Comparison of ENCODE assay signal across 1 cellular context in the genomic region with DNA sequence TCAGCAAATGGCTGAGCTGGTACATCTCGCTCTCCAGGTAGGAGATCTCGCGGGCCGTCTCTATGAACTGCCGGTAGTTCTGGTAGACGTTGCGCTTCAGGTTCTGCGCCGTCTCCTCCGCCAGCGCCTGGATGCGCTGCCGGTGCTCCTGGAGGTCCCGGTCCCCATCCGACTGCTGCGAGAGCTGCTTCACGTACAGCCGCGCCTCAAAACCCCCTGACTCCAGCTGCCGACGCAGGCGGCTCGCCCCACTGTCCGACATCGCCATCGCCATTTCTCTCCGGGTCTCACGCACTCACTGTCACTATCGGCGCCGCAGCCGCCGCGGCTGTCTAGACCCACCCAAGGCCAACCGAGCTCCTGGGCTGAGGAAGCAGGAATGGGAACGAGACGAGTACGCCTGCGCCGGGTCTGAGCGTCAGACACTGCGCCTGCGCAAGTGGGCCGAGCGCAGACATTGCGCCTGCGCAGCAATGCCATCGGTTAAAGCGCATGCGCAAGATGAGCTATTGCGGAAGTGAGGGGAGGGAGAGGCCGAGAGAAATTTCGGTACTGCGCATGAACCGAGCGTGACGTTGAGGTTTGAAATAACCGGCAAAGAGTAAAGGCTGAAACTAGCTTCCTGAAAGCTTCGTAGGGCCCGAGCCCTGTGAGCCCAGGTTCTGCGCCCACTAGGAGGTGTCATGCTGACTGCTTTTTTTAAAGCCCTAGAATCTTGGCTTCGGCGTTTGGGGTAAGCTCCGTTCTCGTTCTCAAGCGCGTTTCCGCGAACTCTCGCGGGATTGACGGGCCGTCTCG.
TF ChIP-seq lines count a peak whose summit lies in the region.

A gene with protein sequence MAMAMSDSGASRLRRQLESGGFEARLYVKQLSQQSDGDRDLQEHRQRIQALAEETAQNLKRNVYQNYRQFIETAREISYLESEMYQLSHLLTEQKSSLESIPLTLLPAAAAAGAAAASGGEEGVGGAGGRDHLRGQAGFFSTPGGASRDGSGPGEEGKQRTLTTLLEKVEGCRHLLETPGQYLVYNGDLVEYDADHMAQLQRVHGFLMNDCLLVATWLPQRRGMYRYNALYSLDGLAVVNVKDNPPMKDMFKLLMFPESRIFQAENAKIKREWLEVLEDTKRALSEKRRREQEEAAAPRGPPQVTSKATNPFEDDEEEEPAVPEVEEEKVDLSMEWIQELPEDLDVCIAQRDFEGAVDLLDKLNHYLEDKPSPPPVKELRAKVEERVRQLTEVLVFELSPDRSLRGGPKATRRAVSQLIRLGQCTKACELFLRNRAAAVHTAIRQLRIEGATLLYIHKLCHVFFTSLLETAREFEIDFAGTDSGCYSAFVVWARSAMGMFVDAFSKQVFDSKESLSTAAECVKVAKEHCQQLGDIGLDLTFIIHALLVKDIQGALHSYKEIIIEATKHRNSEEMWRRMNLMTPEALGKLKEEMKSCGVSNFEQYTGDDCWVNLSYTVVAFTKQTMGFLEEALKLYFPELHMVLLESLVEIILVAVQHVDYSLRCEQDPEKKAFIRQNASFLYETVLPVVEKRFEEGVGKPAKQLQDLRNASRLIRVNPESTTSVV (minus strand): TSS at position 381 of the 798 bp plus-strand sequence. CDS start 107 bp downstream, at position 274.

TF ChIP-seq in HepG2, 621 proteins besides CTCF, POLR2A, EP300 and RAD21 (continued from another document and continues in another):
- TF ChIP-seq, protein P1, sequence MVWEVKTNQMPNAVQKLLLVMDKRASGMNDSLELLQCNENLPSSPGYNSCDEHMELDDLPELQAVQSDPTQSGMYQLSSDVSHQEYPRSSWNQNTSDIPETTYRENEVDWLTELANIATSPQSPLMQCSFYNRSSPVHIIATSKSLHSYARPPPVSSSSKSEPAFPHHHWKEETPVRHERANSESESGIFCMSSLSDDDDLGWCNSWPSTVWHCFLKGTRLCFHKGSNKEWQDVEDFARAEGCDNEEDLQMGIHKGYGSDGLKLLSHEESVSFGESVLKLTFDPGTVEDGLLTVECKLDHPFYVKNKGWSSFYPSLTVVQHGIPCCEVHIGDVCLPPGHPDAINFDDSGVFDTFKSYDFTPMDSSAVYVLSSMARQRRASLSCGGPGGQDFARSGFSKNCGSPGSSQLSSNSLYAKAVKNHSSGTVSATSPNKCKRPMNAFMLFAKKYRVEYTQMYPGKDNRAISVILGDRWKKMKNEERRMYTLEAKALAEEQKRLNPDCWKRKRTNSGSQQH (CRISPR knock-in tag; IDR thresholded peaks at IDR 0.05; ENCODE audit: low read depth) = 0 out of 2 replicates have a peak, but pooled peaks have one; percentile 17
- TF ChIP-seq ELF4 (CRISPR knock-in tag; IDR thresholded peaks at IDR 0.05; ENCODE audit: borderline replicate concordance) = peak; percentile 92; the same call in 1 of the 2 replicates
- TF ChIP-seq NR2F1 (CRISPR knock-in tag; IDR thresholded peaks at IDR 0.05) = no peak
- TF ChIP-seq, protein P2, sequence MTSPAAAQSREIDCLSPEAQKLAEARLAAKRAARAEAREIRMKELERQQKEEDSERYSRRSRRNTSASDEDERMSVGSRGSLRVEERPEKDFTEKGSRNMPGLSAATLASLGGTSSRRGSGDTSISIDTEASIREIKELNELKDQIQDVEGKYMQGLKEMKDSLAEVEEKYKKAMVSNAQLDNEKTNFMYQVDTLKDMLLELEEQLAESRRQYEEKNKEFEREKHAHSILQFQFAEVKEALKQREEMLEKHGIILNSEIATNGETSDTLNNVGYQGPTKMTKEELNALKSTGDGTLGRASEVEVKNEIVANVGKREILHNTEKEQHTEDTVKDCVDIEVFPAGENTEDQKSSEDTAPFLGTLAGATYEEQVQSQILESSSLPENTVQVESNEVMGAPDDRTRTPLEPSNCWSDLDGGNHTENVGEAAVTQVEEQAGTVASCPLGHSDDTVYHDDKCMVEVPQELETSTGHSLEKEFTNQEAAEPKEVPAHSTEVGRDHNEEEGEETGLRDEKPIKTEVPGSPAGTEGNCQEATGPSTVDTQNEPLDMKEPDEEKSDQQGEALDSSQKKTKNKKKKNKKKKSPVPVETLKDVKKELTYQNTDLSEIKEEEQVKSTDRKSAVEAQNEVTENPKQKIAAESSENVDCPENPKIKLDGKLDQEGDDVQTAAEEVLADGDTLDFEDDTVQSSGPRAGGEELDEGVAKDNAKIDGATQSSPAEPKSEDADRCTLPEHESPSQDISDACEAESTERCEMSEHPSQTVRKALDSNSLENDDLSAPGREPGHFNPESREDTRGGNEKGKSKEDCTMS (CRISPR knock-in tag; conservative IDR thresholded peaks at IDR 0.05) = no peak
- TF ChIP-seq, protein P3, sequence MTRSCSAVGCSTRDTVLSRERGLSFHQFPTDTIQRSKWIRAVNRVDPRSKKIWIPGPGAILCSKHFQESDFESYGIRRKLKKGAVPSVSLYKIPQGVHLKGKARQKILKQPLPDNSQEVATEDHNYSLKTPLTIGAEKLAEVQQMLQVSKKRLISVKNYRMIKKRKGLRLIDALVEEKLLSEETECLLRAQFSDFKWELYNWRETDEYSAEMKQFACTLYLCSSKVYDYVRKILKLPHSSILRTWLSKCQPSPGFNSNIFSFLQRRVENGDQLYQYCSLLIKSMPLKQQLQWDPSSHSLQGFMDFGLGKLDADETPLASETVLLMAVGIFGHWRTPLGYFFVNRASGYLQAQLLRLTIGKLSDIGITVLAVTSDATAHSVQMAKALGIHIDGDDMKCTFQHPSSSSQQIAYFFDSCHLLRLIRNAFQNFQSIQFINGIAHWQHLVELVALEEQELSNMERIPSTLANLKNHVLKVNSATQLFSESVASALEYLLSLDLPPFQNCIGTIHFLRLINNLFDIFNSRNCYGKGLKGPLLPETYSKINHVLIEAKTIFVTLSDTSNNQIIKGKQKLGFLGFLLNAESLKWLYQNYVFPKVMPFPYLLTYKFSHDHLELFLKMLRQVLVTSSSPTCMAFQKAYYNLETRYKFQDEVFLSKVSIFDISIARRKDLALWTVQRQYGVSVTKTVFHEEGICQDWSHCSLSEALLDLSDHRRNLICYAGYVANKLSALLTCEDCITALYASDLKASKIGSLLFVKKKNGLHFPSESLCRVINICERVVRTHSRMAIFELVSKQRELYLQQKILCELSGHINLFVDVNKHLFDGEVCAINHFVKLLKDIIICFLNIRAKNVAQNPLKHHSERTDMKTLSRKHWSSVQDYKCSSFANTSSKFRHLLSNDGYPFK (CRISPR knock-in tag; IDR thresholded peaks at IDR 0.05; ENCODE audit: borderline replicate concordance) = peak; percentile 77; the same call in 1 of the 2 replicates
- TF ChIP-seq, protein P4, sequence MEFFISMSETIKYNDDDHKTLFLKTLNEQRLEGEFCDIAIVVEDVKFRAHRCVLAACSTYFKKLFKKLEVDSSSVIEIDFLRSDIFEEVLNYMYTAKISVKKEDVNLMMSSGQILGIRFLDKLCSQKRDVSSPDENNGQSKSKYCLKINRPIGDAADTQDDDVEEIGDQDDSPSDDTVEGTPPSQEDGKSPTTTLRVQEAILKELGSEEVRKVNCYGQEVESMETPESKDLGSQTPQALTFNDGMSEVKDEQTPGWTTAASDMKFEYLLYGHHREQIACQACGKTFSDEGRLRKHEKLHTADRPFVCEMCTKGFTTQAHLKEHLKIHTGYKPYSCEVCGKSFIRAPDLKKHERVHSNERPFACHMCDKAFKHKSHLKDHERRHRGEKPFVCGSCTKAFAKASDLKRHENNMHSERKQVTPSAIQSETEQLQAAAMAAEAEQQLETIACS (CRISPR knock-in tag; IDR thresholded peaks at IDR 0.05) = peak; percentile 56; the same call in 1 of the 2 replicates
- peak; percentile 86 for TF ChIP-seq HDAC1 (CRISPR knock-in tag; IDR thresholded peaks at IDR 0.05)
- peak; percentile 57 for TF ChIP-seq YY1 (IDR thresholded peaks at IDR 0.05; ENCODE audit: insufficient read depth, insufficient replicate concordance, low read depth, low read length)
- TF ChIP-seq ZNF746 (CRISPR knock-in tag; IDR thresholded peaks at IDR 0.05) = peak; percentile 16; the same call in 1 of the 2 replicates
- TF ChIP-seq TAF1 (CRISPR knock-in tag; IDR thresholded peaks at IDR 0.05) = peak; percentile 94
- TF ChIP-seq ZFY (CRISPR knock-in tag; IDR thresholded peaks at IDR 0.05) = peak; percentile 72
- TF ChIP-seq, protein P5, sequence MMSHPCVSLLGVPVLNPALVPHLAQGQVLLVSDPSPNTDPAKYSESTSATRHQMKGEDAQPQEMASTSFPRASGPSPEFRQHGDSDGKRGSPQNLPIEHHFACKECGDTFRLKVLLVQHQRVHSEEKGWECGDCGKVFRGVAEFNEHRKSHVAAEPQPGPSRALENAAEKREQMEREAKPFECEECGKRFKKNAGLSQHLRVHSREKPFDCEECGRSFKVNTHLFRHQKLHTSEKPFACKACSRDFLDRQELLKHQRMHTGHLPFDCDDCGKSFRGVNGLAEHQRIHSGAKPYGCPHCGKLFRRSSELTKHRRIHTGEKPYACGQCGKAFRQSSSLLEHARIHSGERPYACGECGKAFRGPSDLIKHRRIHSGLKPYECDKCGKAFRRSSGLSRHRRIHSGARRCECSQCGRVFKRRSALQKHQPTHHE (CRISPR knock-in tag; IDR thresholded peaks at IDR 0.05; ENCODE audit: borderline replicate concordance) = 0 out of 2 replicates have a peak, but pooled peaks have one; percentile 72
- peak; percentile 84; the same call in 1 of the 2 replicates for TF ChIP-seq FOXK1 (CRISPR knock-in tag; IDR thresholded peaks at IDR 0.05; ENCODE audit: borderline replicate concordance, low read depth)
- no peak for TF ChIP-seq NKX3-1 (CRISPR knock-in tag; IDR thresholded peaks at IDR 0.05)
- 0 out of 2 replicates have a peak, but pooled peaks have one; percentile 6 for TF ChIP-seq RARA (CRISPR knock-in tag; IDR thresholded peaks at IDR 0.05)
- TF ChIP-seq, protein P6, sequence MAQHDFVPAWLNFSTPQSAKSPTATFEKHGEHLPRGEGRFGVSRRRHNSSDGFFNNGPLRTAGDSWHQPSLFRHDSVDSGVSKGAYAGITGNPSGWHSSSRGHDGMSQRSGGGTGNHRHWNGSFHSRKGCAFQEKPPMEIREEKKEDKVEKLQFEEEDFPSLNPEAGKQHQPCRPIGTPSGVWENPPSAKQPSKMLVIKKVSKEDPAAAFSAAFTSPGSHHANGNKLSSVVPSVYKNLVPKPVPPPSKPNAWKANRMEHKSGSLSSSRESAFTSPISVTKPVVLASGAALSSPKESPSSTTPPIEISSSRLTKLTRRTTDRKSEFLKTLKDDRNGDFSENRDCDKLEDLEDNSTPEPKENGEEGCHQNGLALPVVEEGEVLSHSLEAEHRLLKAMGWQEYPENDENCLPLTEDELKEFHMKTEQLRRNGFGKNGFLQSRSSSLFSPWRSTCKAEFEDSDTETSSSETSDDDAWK (CRISPR knock-in tag; IDR thresholded peaks at IDR 0.05) = no peak
- peak; percentile 60; the same call in 1 of the 2 replicates for TF ChIP-seq ZSCAN21 (CRISPR knock-in tag; IDR thresholded peaks at IDR 0.05; ENCODE audit: borderline replicate concordance)
- TF ChIP-seq CAMTA2 (CRISPR knock-in tag; IDR thresholded peaks at IDR 0.05; ENCODE audit: borderline replicate concordance) = peak; percentile 88
- TF ChIP-seq, protein P7, sequence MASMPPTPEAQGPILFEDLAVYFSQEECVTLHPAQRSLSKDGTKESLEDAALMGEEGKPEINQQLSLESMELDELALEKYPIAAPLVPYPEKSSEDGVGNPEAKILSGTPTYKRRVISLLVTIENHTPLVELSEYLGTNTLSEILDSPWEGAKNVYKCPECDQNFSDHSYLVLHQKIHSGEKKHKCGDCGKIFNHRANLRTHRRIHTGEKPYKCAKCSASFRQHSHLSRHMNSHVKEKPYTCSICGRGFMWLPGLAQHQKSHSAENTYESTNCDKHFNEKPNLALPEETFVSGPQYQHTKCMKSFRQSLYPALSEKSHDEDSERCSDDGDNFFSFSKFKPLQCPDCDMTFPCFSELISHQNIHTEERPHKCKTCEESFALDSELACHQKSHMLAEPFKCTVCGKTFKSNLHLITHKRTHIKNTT (CRISPR knock-in tag; IDR thresholded peaks at IDR 0.05) = no peak
- peak; percentile 51; the same call in 1 of the 2 replicates for TF ChIP-seq ERF (CRISPR knock-in tag; IDR thresholded peaks at IDR 0.05)
- TF ChIP-seq, protein P8, sequence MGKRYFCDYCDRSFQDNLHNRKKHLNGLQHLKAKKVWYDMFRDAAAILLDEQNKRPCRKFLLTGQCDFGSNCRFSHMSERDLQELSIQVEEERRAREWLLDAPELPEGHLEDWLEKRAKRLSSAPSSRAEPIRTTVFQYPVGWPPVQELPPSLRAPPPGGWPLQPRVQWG (CRISPR knock-in tag; IDR thresholded peaks at IDR 0.05; ENCODE audit: borderline replicate concordance, low read depth) = no peak
- TF ChIP-seq ZBTB7A (CRISPR knock-in tag; IDR thresholded peaks at IDR 0.05) = 0 out of 2 replicates have a peak, but pooled peaks have one; percentile 46
- TF ChIP-seq, protein P9, sequence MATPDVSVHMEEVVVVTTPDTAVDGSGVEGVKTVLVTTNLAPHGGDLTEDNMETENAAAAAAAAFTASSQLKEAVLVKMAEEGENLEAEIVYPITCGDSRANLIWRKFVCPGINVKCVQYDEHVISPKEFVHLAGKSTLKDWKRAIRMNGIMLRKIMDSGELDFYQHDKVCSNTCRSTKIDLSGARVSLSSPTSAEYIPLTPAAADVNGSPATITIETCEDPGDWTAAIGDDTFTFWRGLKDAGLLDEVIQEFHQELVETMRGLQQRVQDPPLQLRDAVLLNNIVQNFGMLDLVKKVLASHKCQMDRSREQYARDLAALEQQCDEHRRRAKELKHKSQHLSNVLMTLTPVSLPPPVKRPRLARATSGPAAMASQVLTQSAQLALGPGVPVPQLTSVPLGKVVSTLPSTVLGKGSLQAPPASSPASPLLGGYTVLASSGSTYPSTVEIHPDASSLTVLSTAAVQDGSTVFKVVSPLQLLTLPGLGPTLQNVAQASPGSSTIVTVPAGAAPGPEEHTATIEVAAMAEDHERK (CRISPR knock-in tag; IDR thresholded peaks at IDR 0.05; ENCODE audit: low read depth) = peak; percentile 58; the same call in 1 of the 2 replicates
- TF ChIP-seq MAFG (CRISPR knock-in tag; IDR thresholded peaks at IDR 0.05) = peak; percentile 67; the same call in 1 of the 2 replicates
- TF ChIP-seq, protein P10, sequence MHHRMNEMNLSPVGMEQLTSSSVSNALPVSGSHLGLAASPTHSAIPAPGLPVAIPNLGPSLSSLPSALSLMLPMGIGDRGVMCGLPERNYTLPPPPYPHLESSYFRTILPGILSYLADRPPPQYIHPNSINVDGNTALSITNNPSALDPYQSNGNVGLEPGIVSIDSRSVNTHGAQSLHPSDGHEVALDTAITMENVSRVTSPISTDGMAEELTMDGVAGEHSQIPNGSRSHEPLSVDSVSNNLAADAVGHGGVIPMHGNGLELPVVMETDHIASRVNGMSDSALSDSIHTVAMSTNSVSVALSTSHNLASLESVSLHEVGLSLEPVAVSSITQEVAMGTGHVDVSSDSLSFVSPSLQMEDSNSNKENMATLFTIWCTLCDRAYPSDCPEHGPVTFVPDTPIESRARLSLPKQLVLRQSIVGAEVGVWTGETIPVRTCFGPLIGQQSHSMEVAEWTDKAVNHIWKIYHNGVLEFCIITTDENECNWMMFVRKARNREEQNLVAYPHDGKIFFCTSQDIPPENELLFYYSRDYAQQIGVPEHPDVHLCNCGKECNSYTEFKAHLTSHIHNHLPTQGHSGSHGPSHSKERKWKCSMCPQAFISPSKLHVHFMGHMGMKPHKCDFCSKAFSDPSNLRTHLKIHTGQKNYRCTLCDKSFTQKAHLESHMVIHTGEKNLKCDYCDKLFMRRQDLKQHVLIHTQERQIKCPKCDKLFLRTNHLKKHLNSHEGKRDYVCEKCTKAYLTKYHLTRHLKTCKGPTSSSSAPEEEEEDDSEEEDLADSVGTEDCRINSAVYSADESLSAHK (CRISPR knock-in tag; IDR thresholded peaks at IDR 0.05; ENCODE audit: borderline replicate concordance) = no peak
- TF ChIP-seq ZMYM4 (CRISPR knock-in tag; IDR thresholded peaks at IDR 0.05) = peak; percentile 93
- TF ChIP-seq, protein P11, sequence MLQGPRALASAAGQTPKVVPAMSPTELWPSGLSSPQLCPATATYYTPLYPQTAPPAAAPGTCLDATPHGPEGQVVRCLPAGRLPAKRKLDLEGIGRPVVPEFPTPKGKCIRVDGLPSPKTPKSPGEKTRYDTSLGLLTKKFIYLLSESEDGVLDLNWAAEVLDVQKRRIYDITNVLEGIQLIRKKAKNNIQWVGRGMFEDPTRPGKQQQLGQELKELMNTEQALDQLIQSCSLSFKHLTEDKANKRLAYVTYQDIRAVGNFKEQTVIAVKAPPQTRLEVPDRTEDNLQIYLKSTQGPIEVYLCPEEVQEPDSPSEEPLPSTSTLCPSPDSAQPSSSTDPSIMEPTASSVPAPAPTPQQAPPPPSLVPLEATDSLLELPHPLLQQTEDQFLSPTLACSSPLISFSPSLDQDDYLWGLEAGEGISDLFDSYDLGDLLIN (CRISPR knock-in tag; IDR thresholded peaks at IDR 0.05; ENCODE audit: borderline replicate concordance) = no peak
